Comparison of ENCODE assay signal across 8 cellular contexts in the genomic region with DNA sequence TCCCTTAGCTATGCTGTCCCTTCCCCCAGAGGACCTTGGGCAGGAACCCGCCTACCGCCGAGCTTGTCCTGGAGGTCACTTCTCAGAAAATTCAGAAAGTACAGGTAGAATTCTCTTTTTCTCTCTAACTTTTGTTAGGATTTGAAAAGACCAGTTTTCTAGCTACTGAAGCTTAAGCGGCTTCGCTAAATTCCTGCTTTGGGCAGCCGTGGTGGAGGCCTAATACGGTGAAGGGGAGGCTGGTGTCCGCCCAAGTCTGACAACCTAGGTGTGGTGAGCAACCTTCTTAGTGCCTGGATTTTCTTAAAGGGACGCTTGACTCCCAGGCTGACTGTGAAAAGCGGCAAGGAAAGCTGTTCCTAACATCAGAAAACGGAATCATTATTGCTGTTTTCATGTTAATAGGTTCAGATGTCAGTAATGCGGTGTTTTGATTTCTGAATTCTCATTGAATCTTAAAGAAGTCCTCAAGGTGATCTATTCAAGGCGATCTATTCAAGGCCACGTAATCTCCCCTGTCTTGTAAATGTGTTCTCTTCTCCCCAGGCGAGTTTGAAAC. TPM values are rescaled to one million over a fixed set of nuclear protein-coding genes. Genes with fewer than 3 reads are reported as not detected.
DNase-seq lines count a peak whose midpoint lies in the region; ATAC-seq and TF ChIP-seq lines count a peak whose summit lies in the region.

No MANE protein-coding gene starts in this region.

- no peaks in the 10 kb centered on the region for H3K36me3 Mint-ChIP-seq in activated naive CD4-positive, alpha-beta T cell treated with anti-CD3 and anti-CD28 coated beads for 36 hours (ENCODE audit: low read depth)
- peaks cover 1% of the 10 kb centered on the region for H3K36me3 Mint-ChIP-seq in activated CD4-positive, alpha-beta memory T cell treated with anti-CD3 and anti-CD28 coated beads for 36 hours

- H3K9me3 ChIP-seq in right atrium auricular region = no peaks in the 10 kb centered on the region

- H3K9me3 Mint-ChIP-seq in activated naive CD4-positive, alpha-beta T cell treated with anti-CD3 and anti-CD28 coated beads for 36 hours = no peaks in the 10 kb centered on the region
- no peaks in the 10 kb centered on the region for H3K9me3 Mint-ChIP-seq in activated CD4-positive, alpha-beta memory T cell treated with anti-CD3 and anti-CD28 coated beads for 36 hours

- CTCF ChIA-PET in activated naive CD4-positive, alpha-beta T cell treated with anti-CD3 and anti-CD28 coated beads for 36 hours (lab: Charles Lee) = interaction anchor here (0.6 kb wide), 1 partner anchor 331 kb away, joined by 4 read pairs; no protein-coding TSS in a partner anchor
- CTCF ChIA-PET in activated CD4-positive, alpha-beta memory T cell treated with anti-CD3 and anti-CD28 coated beads for 36 hours (lab: Charles Lee) = interaction anchor here (0.6 to 3.2 kb wide), 3 partner anchors 329 to 357 kb away, joined by 3 to 10 read pairs (median 3); a partner anchor contains a TSS

- POLR2A ChIA-PET in activated CD4-positive, alpha-beta memory T cell treated with anti-CD3 and anti-CD28 coated beads for 36 hours (lab: Charles Lee) = no interaction called here

- intact Hi-C loops in activated naive CD4-positive, alpha-beta T cell treated with anti-CD3 and anti-CD28 coated beads for 36 hours (cut with micrococcal nuclease) = no loop called here
- intact Hi-C loops in activated CD4-positive, alpha-beta memory T cell treated with anti-CD3 and anti-CD28 coated beads for 36 hours (cut with micrococcal nuclease) = no loop called here

- ATAC-seq in HG03025 (IDR thresholded peaks at IDR 0.05; ENCODE audit: low FRiP score, unreplicated experiment) = no peak

- peaks cover 0 to 20% of the 10 kb centered on the region in 2 donors for H3K4me1 ChIP-seq in right atrium auricular region

- no peak overlapping the region for H3K27ac Mint-ChIP-seq in activated naive CD4-positive, alpha-beta T cell treated with anti-CD3 and anti-CD28 coated beads for 36 hours
- H3K27ac Mint-ChIP-seq in activated CD4-positive, alpha-beta memory T cell treated with anti-CD3 and anti-CD28 coated beads for 36 hours = no peak overlapping the region

- no peaks in the 10 kb centered on the region for H3K36me3 ChIP-seq in right atrium auricular region

- TF ChIP-seq CTCF in right atrium auricular region (IDR thresholded peaks at IDR 0.05) = no peak

- H3K27me3 ChIP-seq in right atrium auricular region = no peaks in the 10 kb centered on the region

- no peaks in the 10 kb centered on the region for H3K4me1 Mint-ChIP-seq in activated naive CD4-positive, alpha-beta T cell treated with anti-CD3 and anti-CD28 coated beads for 36 hours (ENCODE audit: low read depth)
- peaks cover 2% of the 10 kb centered on the region for H3K4me1 Mint-ChIP-seq in activated CD4-positive, alpha-beta memory T cell treated with anti-CD3 and anti-CD28 coated beads for 36 hours (ENCODE audit: low read depth)

- peak overlapping the region; percentile 79 to 86 for H3K27ac ChIP-seq in right atrium auricular region

- peak overlapping the region; percentile 65 for H3K4me3 Mint-ChIP-seq in activated naive CD4-positive, alpha-beta T cell treated with anti-CD3 and anti-CD28 coated beads for 36 hours
- peak overlapping the region; percentile 41 for H3K4me3 Mint-ChIP-seq in activated CD4-positive, alpha-beta memory T cell treated with anti-CD3 and anti-CD28 coated beads for 36 hours

- peaks cover 38% of the 10 kb centered on the region for H3K27me3 Mint-ChIP-seq in activated naive CD4-positive, alpha-beta T cell treated with anti-CD3 and anti-CD28 coated beads for 36 hours (ENCODE audit: low read depth)
- H3K27me3 Mint-ChIP-seq in activated CD4-positive, alpha-beta memory T cell treated with anti-CD3 and anti-CD28 coated beads for 36 hours = peaks cover 23% of the 10 kb centered on the region

- H3K4me3 ChIP-seq in right atrium auricular region (peak overlapping the region; percentile 85 to 87), skeletal muscle cell (ENCODE audit: low read depth, low read length) (peak overlapping the region; percentile 65)

- no peak for DNase-seq in activated naive CD4-positive, alpha-beta T cell treated with anti-CD3 and anti-CD28 coated beads for 36 hours
- no peak for DNase-seq in activated naive CD4-positive, alpha-beta T cell treated with Interleukin-2 at 50 U/mL for 16 hours
- no peak for DNase-seq in activated CD4-positive, alpha-beta memory T cell treated with anti-CD3 and anti-CD28 coated beads for 36 hours
- DNase-seq in right atrium auricular region (ENCODE audit: low spot score) (no peak), skeletal muscle cell (ENCODE audit: low read depth) (no peak), GDM1 (lab: John Stamatoyannopoulos, UW) (no peak)
- DNase-seq in NK-92 treated with Interleukin-12 subunit alpha and Interleukin-12 subunit beta, amount 100 ng/mL, for 24 hours (lab: John Stamatoyannopoulos, UW) = no peak

RNA-seq across cellular contexts. Expression of a gene that starts 0.8 kb away (rescaled TPM):
- total RNA-seq in activated naive CD4-positive, alpha-beta T cell treated with anti-CD3 and anti-CD28 coated beads for 36 hours = under 1 TPM; 0.15 to 0.17 TPM
- total RNA-seq in activated CD4-positive, alpha-beta memory T cell treated with anti-CD3 and anti-CD28 coated beads for 36 hours = under 1 TPM; 0.19 to 0.22 TPM
- total RNA-seq in right atrium auricular region = 10 to 100 TPM; 13.5 to 16.2 TPM

Comparison
In these comparisons a context has a peak if more than half of its experiments do, and no peak if none do; other contexts are left out.
1. RNA of a gene that starts 0.8 kb away (total RNA-seq): 13.5 to 16.2 TPM in right atrium auricular region; 0.19 to 0.22 TPM in activated CD4-positive, alpha-beta memory T cell treated with anti-CD3 and anti-CD28 coated beads for 36 hours and 0.15 to 0.17 TPM in activated naive CD4-positive, alpha-beta T cell treated with anti-CD3 and anti-CD28 coated beads for 36 hours; every median in the first group is over 10 times any median in the second.